ENCODE assay signal across 13 cellular contexts in the genomic region with DNA sequence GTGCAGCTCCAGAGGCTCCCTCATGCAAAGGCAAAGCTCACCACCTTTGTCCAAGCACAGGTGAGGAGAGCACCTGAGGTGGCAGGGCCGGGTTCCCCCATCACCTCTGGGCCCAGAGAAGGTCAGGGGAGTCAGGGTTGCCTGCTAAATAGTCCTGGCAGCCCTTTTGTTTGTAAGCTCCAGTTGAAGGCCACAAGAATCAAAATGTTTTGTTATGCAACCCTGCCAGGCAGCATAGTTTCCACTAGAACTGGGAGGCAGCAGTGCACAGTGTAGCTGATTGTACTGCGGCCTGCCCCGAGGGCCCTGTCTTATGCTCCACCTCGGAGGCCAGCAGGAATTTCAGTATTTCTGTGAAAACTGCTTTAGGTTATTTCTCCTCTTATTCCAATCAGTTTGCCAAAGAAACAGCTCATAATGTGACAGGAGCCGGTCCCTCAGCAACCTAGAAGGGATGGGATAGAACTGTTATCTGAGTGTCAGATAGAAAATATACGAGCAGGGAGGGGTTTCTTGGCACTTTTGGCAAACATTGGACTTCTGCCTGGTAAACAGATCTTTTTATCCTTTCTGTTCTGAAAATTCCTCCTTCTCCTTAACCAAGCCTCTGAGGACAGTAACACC.
DNase-seq lines count a peak whose midpoint lies in the region; ATAC-seq and TF ChIP-seq lines count a peak whose summit lies in the region.
"Had no signal": no experiment of that assay in that cellular context is flagged by ENCODE, and none has a peak within 500 bp of the region (broad histone marks: within the 10 kb centered on the region; RNA-seq: fewer than 3 reads in every experiment).

No MANE protein-coding gene starts in this region.

- H3K9me3 ChIP-seq in esophagus squamous epithelium (no peaks in the 10 kb centered on the region), right lobe of liver (no peaks in the 10 kb centered on the region), thyroid gland (no peaks in the 10 kb centered on the region)
- H3K9me3 ChIP-seq: Caco-2 had no signal

- intact Hi-C loops in esophagus squamous epithelium (cut with DNase I) (no loop called here), right lobe of liver (cut with DNase I) (no loop called here), thyroid gland (cut with DNase I) (loop anchor here (10.0 kb wide), 1 partner anchor 77 kb away; no protein-coding TSS in a partner anchor)

- H3K27ac Mint-ChIP-seq in activated CD8-positive, alpha-beta memory T cell treated with anti-CD3 and anti-CD28 coated beads, Interleukin-2, amount 10 ng/mL, durations not matched to agents 7 days and 5 days: no peak overlapping the region
- H3K27ac Mint-ChIP-seq: effector memory CD8-positive, alpha-beta T cell had no signal

- ATAC-seq in right lobe of liver (peak; percentile 85 to 96 (median 94)), esophagus mucosa (no peak), HG03045 (IDR thresholded peaks at IDR 0.05; ENCODE audit: unreplicated experiment) (no peak)
- no peak for ATAC-seq in activated CD8-positive, alpha-beta memory T cell treated with anti-CD3 and anti-CD28 coated beads, Interleukin-2, amount 10 ng/mL, durations not matched to agents 7 days and 5 days
- ATAC-seq: effector memory CD8-positive, alpha-beta T cell had no signal

- DNase-seq in M059J (ENCODE audit: low read depth): peak; percentile 31
- no peak for DNase-seq in esophagus squamous epithelium (lab: John Stamatoyannopoulos, UW)
- DNase-seq in right lobe of liver: peak; percentile 25 to 65 (median 61)
- peak; percentile 72 to 76 for DNase-seq in thyroid gland
- no peak for DNase-seq in activated gamma-delta T cell (lab: John Stamatoyannopoulos, UW)
- DNase-seq in activated CD8-positive, alpha-beta memory T cell treated with anti-CD3 and anti-CD28 coated beads, Interleukin-2, amount 10 ng/mL, durations not matched to agents 7 days and 5 days: no peak
- DNase-seq: activated CD4-positive, alpha-beta T cell treated with anti-CD3 and anti-CD28 coated beads for 48 hours; activated naive CD4-positive, alpha-beta T cell treated with anti-CD3 and anti-CD28 coated beads, Interleukin-2, amount 50 U/mL, for 16 hours; effector memory CD8-positive, alpha-beta T cell; NCI-H446 had no signal

- H3K4me3 ChIP-seq in esophagus squamous epithelium: no peak overlapping the region
- no peak overlapping the region for H3K4me3 ChIP-seq in right lobe of liver
- H3K4me3 ChIP-seq in thyroid gland (replicated peaks in 1 of 3): no peak overlapping the region

- no peaks in the 10 kb centered on the region for H3K27me3 Mint-ChIP-seq in activated CD8-positive, alpha-beta memory T cell treated with anti-CD3 and anti-CD28 coated beads, Interleukin-2, amount 10 ng/mL, durations not matched to agents 7 days and 5 days

- H3K9me3 Mint-ChIP-seq in activated CD8-positive, alpha-beta memory T cell treated with anti-CD3 and anti-CD28 coated beads, Interleukin-2, amount 10 ng/mL, durations not matched to agents 7 days and 5 days (ENCODE audit: low read depth): no peaks in the 10 kb centered on the region
- H3K9me3 Mint-ChIP-seq: effector memory CD8-positive, alpha-beta T cell had no signal

- no peaks in the 10 kb centered on the region for H3K4me1 Mint-ChIP-seq in activated CD8-positive, alpha-beta memory T cell treated with anti-CD3 and anti-CD28 coated beads, Interleukin-2, amount 10 ng/mL, durations not matched to agents 7 days and 5 days

- H3K36me3 Mint-ChIP-seq in activated CD8-positive, alpha-beta memory T cell treated with anti-CD3 and anti-CD28 coated beads, Interleukin-2, amount 10 ng/mL, durations not matched to agents 7 days and 5 days: no peaks in the 10 kb centered on the region

- no peak overlapping the region for H3K4me3 Mint-ChIP-seq in activated CD8-positive, alpha-beta memory T cell treated with anti-CD3 and anti-CD28 coated beads, Interleukin-2, amount 10 ng/mL, durations not matched to agents 7 days and 5 days
- H3K4me3 Mint-ChIP-seq: effector memory CD8-positive, alpha-beta T cell had no signal

- TF ChIP-seq CTCF in esophagus squamous epithelium (IDR thresholded peaks at IDR 0.05) (no peak), right lobe of liver (IDR thresholded peaks at IDR 0.05) (no peak), thyroid gland (IDR thresholded peaks at IDR 0.05) (peak in 1 of 6 experiments; percentile 19)

- no peak for TF ChIP-seq POLR2A in esophagus squamous epithelium (IDR thresholded peaks at IDR 0.05)
- no peak for TF ChIP-seq POLR2A in right lobe of liver (IDR thresholded peaks at IDR 0.05)
- TF ChIP-seq POLR2A in thyroid gland (IDR thresholded peaks at IDR 0.05): no peak

- H3K27ac ChIP-seq in esophagus squamous epithelium (peak overlapping the region in 3 of 4 donors; percentile 19 to 58 (median 57)), right lobe of liver (peak overlapping the region in 1 of 3 donors; percentile 54), thyroid gland (peak overlapping the region; percentile 60 to 82 (median 81))

- peaks cover 0 to 5% (median 5%) of the 10 kb centered on the region in 3 donors for H3K4me1 ChIP-seq in esophagus squamous epithelium
- H3K4me1 ChIP-seq in right lobe of liver: peaks cover 0 to 9% (median 0%) of the 10 kb centered on the region in 4 donors
- peaks cover 14 to 23% of the 10 kb centered on the region in 2 donors for H3K4me1 ChIP-seq in thyroid gland

- CTCF ChIA-PET in activated CD8-positive, alpha-beta memory T cell treated with anti-CD3 and anti-CD28 coated beads, Interleukin-2, amount 10 ng/mL, durations not matched to agents 7 days and 5 days (lab: Charles Lee): no interaction called here

- peaks cover 0 to 56% (median 0%) of the 10 kb centered on the region in 3 donors for H3K36me3 ChIP-seq in esophagus squamous epithelium
- no peaks in the 10 kb centered on the region for H3K36me3 ChIP-seq in right lobe of liver
- no peaks in the 10 kb centered on the region for H3K36me3 ChIP-seq in thyroid gland

- WGBS in esophagus squamous epithelium, 2 donors: 45 to 70% methylated on average over 5 of the region's 6 CpGs
- 43% methylated on average over 6 of the region's 6 CpGs for WGBS in right lobe of liver (ENCODE audit: insufficient coverage, low coverage, low lambda C conversion rate, missing lambda C conversion rate)
- WGBS in thyroid gland, 2 donors: 38 to 42% methylated on average over 6 of the region's 6 CpGs

- H3K27me3 ChIP-seq in esophagus squamous epithelium: no peaks in the 10 kb centered on the region
- H3K27me3 ChIP-seq in right lobe of liver: no peaks in the 10 kb centered on the region
- no peaks in the 10 kb centered on the region for H3K27me3 ChIP-seq in thyroid gland

Comparison
In these comparisons a context has a peak if more than half of its experiments do, and no peak if none do; other contexts are left out.
1. DNase-seq: peak in M059J (single experiment), right lobe of liver (3 of 3) and thyroid gland (2 of 2); none in esophagus squamous epithelium (single experiment), activated gamma-delta T cell (single experiment) and activated CD8-positive, alpha-beta memory T cell treated with anti-CD3 and anti-CD28 coated beads, Interleukin-2, amount 10 ng/mL, durations not matched to agents 7 days and 5 days (single experiment).
2. ATAC-seq: peak in right lobe of liver (4 of 4); none in esophagus mucosa (single experiment), HG03045 (single experiment) and activated CD8-positive, alpha-beta memory T cell treated with anti-CD3 and anti-CD28 coated beads, Interleukin-2, amount 10 ng/mL, durations not matched to agents 7 days and 5 days (single experiment).